ENCODE assay signal across 1 cellular context in the genomic region with DNA sequence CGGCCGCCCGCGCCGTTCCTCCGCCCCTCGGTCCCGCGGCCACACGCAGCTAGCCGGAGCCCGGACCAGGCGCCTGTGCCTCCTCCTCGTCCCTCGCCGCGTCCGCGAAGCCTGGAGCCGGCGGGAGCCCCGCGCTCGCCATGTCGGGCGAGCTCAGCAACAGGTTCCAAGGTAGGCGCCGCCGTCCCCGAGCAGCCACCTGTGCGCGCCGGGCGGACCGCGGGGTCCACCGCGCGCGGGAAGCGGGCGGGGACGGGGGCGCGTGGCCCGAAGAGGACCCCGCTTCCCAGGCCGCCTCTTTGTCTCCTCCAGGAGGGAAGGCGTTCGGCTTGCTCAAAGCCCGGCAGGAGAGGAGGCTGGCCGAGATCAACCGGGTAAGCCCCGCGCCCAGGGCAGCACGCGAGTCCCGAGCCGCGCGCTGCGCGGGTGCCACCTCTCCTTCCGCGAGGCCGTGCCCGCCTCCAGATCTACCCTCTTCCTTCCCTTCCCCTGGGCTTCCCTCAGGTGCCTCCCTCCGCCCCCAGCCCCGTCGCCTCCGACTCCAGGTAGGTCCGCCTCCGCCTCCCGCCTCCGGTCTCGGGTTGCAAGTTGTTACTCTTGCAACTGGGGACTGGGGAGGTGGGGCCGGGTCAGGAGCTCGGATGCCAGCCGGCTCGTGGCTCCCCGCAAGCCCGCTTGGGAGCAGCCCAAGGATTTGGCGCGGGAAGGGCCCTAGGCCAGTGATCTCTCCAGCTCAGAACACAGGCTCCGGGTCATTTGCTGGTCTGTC.
TF ChIP-seq lines count a peak whose summit lies in the region.

A gene (plus strand): TSS at position 42 of the 769 bp plus-strand sequence. CDS start 99 bp downstream, at position 141.

TF ChIP-seq in HEK293, 187 proteins besides CTCF, POLR2A, EP300 and RAD21 (continued from another document and continues in another):
- TF ChIP-seq, protein P1, sequence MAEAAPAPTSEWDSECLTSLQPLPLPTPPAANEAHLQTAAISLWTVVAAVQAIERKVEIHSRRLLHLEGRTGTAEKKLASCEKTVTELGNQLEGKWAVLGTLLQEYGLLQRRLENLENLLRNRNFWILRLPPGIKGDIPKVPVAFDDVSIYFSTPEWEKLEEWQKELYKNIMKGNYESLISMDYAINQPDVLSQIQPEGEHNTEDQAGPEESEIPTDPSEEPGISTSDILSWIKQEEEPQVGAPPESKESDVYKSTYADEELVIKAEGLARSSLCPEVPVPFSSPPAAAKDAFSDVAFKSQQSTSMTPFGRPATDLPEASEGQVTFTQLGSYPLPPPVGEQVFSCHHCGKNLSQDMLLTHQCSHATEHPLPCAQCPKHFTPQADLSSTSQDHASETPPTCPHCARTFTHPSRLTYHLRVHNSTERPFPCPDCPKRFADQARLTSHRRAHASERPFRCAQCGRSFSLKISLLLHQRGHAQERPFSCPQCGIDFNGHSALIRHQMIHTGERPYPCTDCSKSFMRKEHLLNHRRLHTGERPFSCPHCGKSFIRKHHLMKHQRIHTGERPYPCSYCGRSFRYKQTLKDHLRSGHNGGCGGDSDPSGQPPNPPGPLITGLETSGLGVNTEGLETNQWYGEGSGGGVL (tag by site-specific recombination; IDR thresholded peaks at IDR 0.05) = peak; percentile 70
- TF ChIP-seq YY2 (tag by site-specific recombination; IDR thresholded peaks at IDR 0.05) (0 out of 2 replicates have a peak, but pooled peaks have one; percentile 13), BCL11A (tag by site-specific recombination; IDR thresholded peaks at IDR 0.05; ENCODE audit: low read depth) (no peak), OSR2 (tag by site-specific recombination; IDR thresholded peaks at IDR 0.05) (no peak), SCRT2 (tag by site-specific recombination; IDR thresholded peaks at IDR 0.05) (peak; percentile 98), WT1 (tag by site-specific recombination; IDR thresholded peaks at IDR 0.05) (no peak; the same call in 1 of the 2 replicates), ZNF394 (tag by site-specific recombination; IDR thresholded peaks at IDR 0.05; ENCODE audit: borderline replicate concordance) (no peak), ZSCAN30 (tag by site-specific recombination; IDR thresholded peaks at IDR 0.05) (peak; percentile 93), ZNF311 (tag by site-specific recombination; IDR thresholded peaks at IDR 0.05; ENCODE audit: borderline replicate concordance) (no peak), ZNF112 (tag by site-specific recombination; IDR thresholded peaks at IDR 0.05) (no peak), ZNF76 (tag by site-specific recombination; IDR thresholded peaks at IDR 0.05; ENCODE audit: borderline replicate concordance, low read depth) (no peak), GLI4 (tag by site-specific recombination; IDR thresholded peaks at IDR 0.05) (no peak), ZNF48 (tag by site-specific recombination; IDR thresholded peaks at IDR 0.05) (no peak), REPIN1 (tag by site-specific recombination; IDR thresholded peaks at IDR 0.05; ENCODE audit: low read depth) (no peak), GLIS2 (tag by site-specific recombination; IDR thresholded peaks at IDR 0.05) (peak; percentile 85), ZXDB (tag by site-specific recombination; IDR thresholded peaks at IDR 0.05) (no peak; the same call in 1 of the 2 replicates), ZNF366 (tag by site-specific recombination; conservative IDR thresholded peaks at IDR 0.05) (no peak; the same call in 1 of the 2 replicates), ZNF341 (tag by site-specific recombination; IDR thresholded peaks at IDR 0.05; ENCODE audit: low read depth) (peak; percentile 47; the same call in 1 of the 2 replicates), GLIS1 (tag by site-specific recombination; IDR thresholded peaks at IDR 0.05) (peak; percentile 69), ZNF777 (tag by site-specific recombination; IDR thresholded peaks at IDR 0.05; ENCODE audit: borderline replicate concordance) (no peak), ZNF549 (tag by site-specific recombination; IDR thresholded peaks at IDR 0.05) (no peak), ZNF501 (tag by site-specific recombination; IDR thresholded peaks at IDR 0.05) (peak; percentile 53; the same call in 1 of the 2 replicates), HOXC10 (CRISPR knock-in tag; IDR thresholded peaks at IDR 0.05) (no peak), ZNF830 (tag by site-specific recombination; IDR thresholded peaks at IDR 0.05; ENCODE audit: low read depth) (no peak), ZIC2 (tag by site-specific recombination; IDR thresholded peaks at IDR 0.05) (no peak), ZFHX2 (tag by site-specific recombination; conservative IDR thresholded peaks at IDR 0.05) (peak; percentile 99), ZFP41 (tag by site-specific recombination; IDR thresholded peaks at IDR 0.05; ENCODE audit: borderline replicate concordance) (no peak), ZNF239 (tag by site-specific recombination; IDR thresholded peaks at IDR 0.05) (no peak), SP7 (tag by site-specific recombination; IDR thresholded peaks at IDR 0.05) (peak; percentile 74), SCRT1 (tag by site-specific recombination; IDR thresholded peaks at IDR 0.05; ENCODE audit: borderline replicate concordance) (no peak), GFI1B (tag by site-specific recombination; IDR thresholded peaks at IDR 0.05) (no peak), ZNF571 (tag by site-specific recombination; IDR thresholded peaks at IDR 0.05) (no peak), KLF16 (tag by site-specific recombination; IDR thresholded peaks at IDR 0.05) (no peak; the same call in 1 of the 2 replicates), ZNF596 (tag by site-specific recombination; IDR thresholded peaks at IDR 0.05) (no peak), MZF1 (tag by site-specific recombination; IDR thresholded peaks at IDR 0.05; ENCODE audit: borderline replicate concordance) (0 out of 2 replicates have a peak, but pooled peaks have one; percentile 33), MEIS1 (CRISPR knock-in tag; IDR thresholded peaks at IDR 0.05; ENCODE audit: borderline replicate concordance) (no peak), HOXD13 (CRISPR knock-in tag; IDR thresholded peaks at IDR 0.05; ENCODE audit: borderline replicate concordance) (no peak), ZNF37A (tag by site-specific recombination; IDR thresholded peaks at IDR 0.05) (no peak), ZNF202 (tag by site-specific recombination; IDR thresholded peaks at IDR 0.05; ENCODE audit: borderline replicate concordance) (no peak)
- TF ChIP-seq, protein P2, sequence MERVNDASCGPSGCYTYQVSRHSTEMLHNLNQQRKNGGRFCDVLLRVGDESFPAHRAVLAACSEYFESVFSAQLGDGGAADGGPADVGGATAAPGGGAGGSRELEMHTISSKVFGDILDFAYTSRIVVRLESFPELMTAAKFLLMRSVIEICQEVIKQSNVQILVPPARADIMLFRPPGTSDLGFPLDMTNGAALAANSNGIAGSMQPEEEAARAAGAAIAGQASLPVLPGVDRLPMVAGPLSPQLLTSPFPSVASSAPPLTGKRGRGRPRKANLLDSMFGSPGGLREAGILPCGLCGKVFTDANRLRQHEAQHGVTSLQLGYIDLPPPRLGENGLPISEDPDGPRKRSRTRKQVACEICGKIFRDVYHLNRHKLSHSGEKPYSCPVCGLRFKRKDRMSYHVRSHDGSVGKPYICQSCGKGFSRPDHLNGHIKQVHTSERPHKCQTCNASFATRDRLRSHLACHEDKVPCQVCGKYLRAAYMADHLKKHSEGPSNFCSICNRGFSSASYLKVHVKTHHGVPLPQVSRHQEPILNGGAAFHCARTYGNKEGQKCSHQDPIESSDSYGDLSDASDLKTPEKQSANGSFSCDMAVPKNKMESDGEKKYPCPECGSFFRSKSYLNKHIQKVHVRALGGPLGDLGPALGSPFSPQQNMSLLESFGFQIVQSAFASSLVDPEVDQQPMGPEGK (tag by site-specific recombination; IDR thresholded peaks at IDR 0.05) = peak; percentile 87
- TF ChIP-seq, protein P3, sequence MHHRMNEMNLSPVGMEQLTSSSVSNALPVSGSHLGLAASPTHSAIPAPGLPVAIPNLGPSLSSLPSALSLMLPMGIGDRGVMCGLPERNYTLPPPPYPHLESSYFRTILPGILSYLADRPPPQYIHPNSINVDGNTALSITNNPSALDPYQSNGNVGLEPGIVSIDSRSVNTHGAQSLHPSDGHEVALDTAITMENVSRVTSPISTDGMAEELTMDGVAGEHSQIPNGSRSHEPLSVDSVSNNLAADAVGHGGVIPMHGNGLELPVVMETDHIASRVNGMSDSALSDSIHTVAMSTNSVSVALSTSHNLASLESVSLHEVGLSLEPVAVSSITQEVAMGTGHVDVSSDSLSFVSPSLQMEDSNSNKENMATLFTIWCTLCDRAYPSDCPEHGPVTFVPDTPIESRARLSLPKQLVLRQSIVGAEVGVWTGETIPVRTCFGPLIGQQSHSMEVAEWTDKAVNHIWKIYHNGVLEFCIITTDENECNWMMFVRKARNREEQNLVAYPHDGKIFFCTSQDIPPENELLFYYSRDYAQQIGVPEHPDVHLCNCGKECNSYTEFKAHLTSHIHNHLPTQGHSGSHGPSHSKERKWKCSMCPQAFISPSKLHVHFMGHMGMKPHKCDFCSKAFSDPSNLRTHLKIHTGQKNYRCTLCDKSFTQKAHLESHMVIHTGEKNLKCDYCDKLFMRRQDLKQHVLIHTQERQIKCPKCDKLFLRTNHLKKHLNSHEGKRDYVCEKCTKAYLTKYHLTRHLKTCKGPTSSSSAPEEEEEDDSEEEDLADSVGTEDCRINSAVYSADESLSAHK (tag by site-specific recombination; IDR thresholded peaks at IDR 0.05) = no peak
- TF ChIP-seq, protein P4, sequence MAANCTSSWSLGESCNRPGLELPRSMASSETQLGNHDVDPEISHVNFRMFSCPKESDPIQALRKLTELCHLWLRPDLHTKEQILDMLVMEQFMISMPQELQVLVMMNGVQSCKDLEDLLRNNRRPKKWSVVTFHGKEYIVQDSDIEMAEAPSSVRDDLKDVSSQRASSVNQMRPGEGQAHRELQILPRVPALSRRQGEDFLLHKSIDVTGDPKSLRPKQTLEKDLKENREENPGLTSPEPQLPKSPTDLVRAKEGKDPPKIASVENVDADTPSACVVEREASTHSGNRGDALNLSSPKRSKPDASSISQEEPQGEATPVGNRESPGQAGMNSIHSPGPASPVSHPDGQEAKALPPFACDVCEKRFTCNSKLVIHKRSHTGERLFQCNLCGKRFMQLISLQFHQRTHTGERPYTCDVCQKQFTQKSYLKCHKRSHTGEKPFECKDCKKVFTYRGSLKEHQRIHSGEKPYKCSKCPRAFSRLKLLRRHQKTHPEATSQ (tag by site-specific recombination; IDR thresholded peaks at IDR 0.05) = no peak
- TF ChIP-seq, protein P5, sequence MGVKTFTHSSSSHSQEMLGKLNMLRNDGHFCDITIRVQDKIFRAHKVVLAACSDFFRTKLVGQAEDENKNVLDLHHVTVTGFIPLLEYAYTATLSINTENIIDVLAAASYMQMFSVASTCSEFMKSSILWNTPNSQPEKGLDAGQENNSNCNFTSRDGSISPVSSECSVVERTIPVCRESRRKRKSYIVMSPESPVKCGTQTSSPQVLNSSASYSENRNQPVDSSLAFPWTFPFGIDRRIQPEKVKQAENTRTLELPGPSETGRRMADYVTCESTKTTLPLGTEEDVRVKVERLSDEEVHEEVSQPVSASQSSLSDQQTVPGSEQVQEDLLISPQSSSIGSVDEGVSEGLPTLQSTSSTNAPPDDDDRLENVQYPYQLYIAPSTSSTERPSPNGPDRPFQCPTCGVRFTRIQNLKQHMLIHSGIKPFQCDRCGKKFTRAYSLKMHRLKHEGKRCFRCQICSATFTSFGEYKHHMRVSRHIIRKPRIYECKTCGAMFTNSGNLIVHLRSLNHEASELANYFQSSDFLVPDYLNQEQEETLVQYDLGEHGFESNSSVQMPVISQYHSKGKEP (tag by site-specific recombination; IDR thresholded peaks at IDR 0.05) = peak; percentile 89
- TF ChIP-seq, protein P6, sequence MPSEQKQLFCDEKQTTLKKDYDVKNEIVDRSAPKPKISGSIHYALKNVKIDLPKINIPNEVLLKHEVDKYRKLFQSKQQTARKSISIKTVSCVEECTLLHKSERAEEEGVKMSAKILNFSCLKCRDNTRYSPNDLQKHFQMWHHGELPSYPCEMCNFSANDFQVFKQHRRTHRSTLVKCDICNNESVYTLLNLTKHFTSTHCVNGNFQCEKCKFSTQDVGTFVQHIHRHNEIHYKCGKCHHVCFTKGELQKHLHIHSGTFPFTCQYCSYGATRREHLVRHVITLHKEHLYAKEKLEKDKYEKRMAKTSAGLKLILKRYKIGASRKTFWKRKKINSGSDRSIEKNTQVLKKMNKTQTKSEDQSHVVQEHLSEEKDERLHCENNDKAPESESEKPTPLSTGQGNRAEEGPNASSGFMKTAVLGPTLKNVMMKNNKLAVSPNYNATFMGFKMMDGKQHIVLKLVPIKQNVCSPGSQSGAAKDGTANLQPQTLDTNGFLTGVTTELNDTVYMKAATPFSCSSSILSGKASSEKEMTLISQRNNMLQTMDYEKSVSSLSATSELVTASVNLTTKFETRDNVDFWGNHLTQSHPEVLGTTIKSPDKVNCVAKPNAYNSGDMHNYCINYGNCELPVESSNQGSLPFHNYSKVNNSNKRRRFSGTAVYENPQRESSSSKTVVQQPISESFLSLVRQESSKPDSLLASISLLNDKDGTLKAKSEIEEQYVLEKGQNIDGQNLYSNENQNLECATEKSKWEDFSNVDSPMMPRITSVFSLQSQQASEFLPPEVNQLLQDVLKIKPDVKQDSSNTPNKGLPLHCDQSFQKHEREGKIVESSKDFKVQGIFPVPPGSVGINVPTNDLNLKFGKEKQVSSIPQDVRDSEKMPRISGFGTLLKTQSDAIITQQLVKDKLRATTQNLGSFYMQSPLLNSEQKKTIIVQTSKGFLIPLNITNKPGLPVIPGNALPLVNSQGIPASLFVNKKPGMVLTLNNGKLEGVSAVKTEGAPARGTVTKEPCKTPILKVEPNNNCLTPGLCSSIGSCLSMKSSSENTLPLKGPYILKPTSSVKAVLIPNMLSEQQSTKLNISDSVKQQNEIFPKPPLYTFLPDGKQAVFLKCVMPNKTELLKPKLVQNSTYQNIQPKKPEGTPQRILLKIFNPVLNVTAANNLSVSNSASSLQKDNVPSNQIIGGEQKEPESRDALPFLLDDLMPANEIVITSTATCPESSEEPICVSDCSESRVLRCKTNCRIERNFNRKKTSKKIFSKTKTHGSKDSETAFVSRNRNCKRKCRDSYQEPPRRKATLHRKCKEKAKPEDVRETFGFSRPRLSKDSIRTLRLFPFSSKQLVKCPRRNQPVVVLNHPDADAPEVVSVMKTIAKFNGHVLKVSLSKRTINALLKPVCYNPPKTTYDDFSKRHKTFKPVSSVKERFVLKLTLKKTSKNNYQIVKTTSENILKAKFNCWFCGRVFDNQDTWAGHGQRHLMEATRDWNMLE (tag by site-specific recombination; conservative IDR thresholded peaks at IDR 0.05; ENCODE audit: low read depth) = no peak
- TF ChIP-seq, protein P7, sequence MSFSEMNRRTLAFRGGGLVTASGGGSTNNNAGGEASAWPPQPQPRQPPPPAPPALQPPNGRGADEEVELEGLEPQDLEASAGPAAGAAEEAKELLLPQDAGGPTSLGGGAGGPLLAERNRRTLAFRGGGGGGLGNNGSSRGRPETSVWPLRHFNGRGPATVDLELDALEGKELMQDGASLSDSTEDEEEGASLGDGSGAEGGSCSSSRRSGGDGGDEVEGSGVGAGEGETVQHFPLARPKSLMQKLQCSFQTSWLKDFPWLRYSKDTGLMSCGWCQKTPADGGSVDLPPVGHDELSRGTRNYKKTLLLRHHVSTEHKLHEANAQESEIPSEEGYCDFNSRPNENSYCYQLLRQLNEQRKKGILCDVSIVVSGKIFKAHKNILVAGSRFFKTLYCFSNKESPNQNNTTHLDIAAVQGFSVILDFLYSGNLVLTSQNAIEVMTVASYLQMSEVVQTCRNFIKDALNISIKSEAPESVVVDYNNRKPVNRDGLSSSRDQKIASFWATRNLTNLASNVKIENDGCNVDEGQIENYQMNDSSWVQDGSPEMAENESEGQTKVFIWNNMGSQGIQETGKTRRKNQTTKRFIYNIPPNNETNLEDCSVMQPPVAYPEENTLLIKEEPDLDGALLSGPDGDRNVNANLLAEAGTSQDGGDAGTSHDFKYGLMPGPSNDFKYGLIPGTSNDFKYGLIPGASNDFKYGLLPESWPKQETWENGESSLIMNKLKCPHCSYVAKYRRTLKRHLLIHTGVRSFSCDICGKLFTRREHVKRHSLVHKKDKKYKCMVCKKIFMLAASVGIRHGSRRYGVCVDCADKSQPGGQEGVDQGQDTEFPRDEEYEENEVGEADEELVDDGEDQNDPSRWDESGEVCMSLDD (tag by site-specific recombination; IDR thresholded peaks at IDR 0.05) = no peak
